Comparison of ENCODE assay signal across 6 cellular contexts in genomic region chr7:1512781-1513656, GRCh38. TPM values are rescaled to one million over a fixed set of nuclear protein-coding genes. Genes with fewer than 3 reads are reported as not detected.
DNase-seq lines count a peak whose midpoint lies in the region; ATAC-seq lines count a peak whose summit lies in the region.

No MANE protein-coding gene starts in this region.

- peak; percentile 94 for ATAC-seq in memory B cell (ENCODE audit: low read depth)

- DNase-seq in AG20443 (ENCODE audit: low spot score) (peak; percentile 86), Kasumi-1 (lab: John Stamatoyannopoulos, UW) (peak; percentile 9 to 20), memory B cell (ENCODE audit: low spot score in 2 of 2) (peak; percentile 45 to 48), NCI-H2196 treated with DMSO at 0.1 percent for 48 hours (lab: John Stamatoyannopoulos, UW; ENCODE audit: unreplicated experiment) (no peak), OCI-M2 (lab: John Stamatoyannopoulos, UW; ENCODE audit: unreplicated experiment) (no peak)
- peak; percentile 60 for DNase-seq in activated naive CD8-positive, alpha-beta T cell treated with anti-CD3 and anti-CD28 coated beads for 36 hours

- peak overlapping the region; percentile 25 for H3K4me3 Mint-ChIP-seq in activated naive CD8-positive, alpha-beta T cell treated with anti-CD3 and anti-CD28 coated beads for 36 hours
- peak overlapping the region; percentile 70 for H3K4me3 Mint-ChIP-seq in memory B cell

- no peaks in the 10 kb centered on the region for H3K27me3 Mint-ChIP-seq in activated naive CD8-positive, alpha-beta T cell treated with anti-CD3 and anti-CD28 coated beads for 36 hours
- no peaks in the 10 kb centered on the region for H3K27me3 Mint-ChIP-seq in memory B cell

- H3K27ac Mint-ChIP-seq in activated naive CD8-positive, alpha-beta T cell treated with anti-CD3 and anti-CD28 coated beads for 36 hours: peak overlapping the region; percentile 62
- H3K27ac Mint-ChIP-seq in memory B cell: no peak overlapping the region

- H3K36me3 Mint-ChIP-seq in activated naive CD8-positive, alpha-beta T cell treated with anti-CD3 and anti-CD28 coated beads for 36 hours: peaks cover 5% of the 10 kb centered on the region
- no peaks in the 10 kb centered on the region for H3K36me3 Mint-ChIP-seq in memory B cell

- no peaks in the 10 kb centered on the region for H3K9me3 Mint-ChIP-seq in activated naive CD8-positive, alpha-beta T cell treated with anti-CD3 and anti-CD28 coated beads for 36 hours
- no peaks in the 10 kb centered on the region for H3K9me3 Mint-ChIP-seq in memory B cell

- peaks cover 25% of the 10 kb centered on the region for H3K4me1 Mint-ChIP-seq in activated naive CD8-positive, alpha-beta T cell treated with anti-CD3 and anti-CD28 coated beads for 36 hours
- H3K4me1 Mint-ChIP-seq in memory B cell: peaks cover 14% of the 10 kb centered on the region

RNA-seq across cellular contexts. Expression of gene INTS1, which starts 8.8 kb away (rescaled TPM):
- 10 to 100 TPM; 88.9 to 94.1 TPM for total RNA-seq in activated naive CD8-positive, alpha-beta T cell treated with anti-CD3 and anti-CD28 coated beads for 36 hours

RNA-seq across cellular contexts. Expression of gene MAFK, which starts 17.5 kb away (rescaled TPM):
- total RNA-seq in activated naive CD8-positive, alpha-beta T cell treated with anti-CD3 and anti-CD28 coated beads for 36 hours: 10 to 100 TPM; 39.1 to 43.7 TPM

RNA-seq across cellular contexts. Expression of gene TMEM184A, which starts 43.0 kb away (rescaled TPM):
- total RNA-seq in activated naive CD8-positive, alpha-beta T cell treated with anti-CD3 and anti-CD28 coated beads for 36 hours: under 1 TPM; 0.14 to 0.22 TPM

RNA-seq across cellular contexts. Expression of gene MICALL2, which starts 53.7 kb away (rescaled TPM):
- 1 to 10 TPM; 2.1 to 2.3 TPM for total RNA-seq in activated naive CD8-positive, alpha-beta T cell treated with anti-CD3 and anti-CD28 coated beads for 36 hours

RNA-seq across cellular contexts. Expression of gene PSMG3, which starts 56.8 kb away (rescaled TPM):
- 10 to 100 TPM; 55.1 to 57.0 TPM for total RNA-seq in activated naive CD8-positive, alpha-beta T cell treated with anti-CD3 and anti-CD28 coated beads for 36 hours

Comparison
In these comparisons a context has a peak if more than half of its experiments do, and no peak if none do; other contexts are left out.
1. DNase-seq: peak in AG20443 (single experiment), Kasumi-1 (2 of 2), activated naive CD8-positive, alpha-beta T cell treated with anti-CD3 and anti-CD28 coated beads for 36 hours (single experiment) and memory B cell (2 of 2); none in NCI-H2196 treated with DMSO at 0.1 percent for 48 hours (single experiment) and OCI-M2 (single experiment).